In the genomic region with DNA sequence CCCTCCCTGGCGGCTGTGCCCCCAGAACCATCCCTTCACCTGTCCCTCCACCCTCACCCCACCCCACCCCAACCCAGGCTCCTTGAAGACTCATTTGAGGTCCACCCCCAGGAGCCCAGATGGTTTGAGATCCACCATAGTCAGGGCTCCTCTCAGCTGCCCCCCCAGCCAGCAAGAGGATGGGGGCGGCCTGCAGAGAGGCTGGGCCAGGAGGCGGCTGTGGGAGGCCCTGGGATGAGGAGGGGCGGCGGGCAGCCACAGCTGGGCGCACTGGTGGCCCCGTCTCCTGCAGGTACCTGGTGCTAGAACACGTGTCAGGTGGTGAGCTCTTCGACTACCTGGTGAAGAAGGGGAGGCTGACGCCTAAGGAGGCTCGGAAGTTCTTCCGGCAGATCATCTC, we compare ENCODE assay signal across 22 cellular contexts. TPM values are rescaled to one million over a fixed set of nuclear protein-coding genes. Genes with fewer than 3 reads are reported as not detected.
DNase-seq lines count a peak whose midpoint lies in the region; ATAC-seq lines count a peak whose summit lies in the region.
"Had no signal": no experiment of that assay in that cellular context is flagged by ENCODE, and none has a peak within 500 bp of the region (broad histone marks: within the 10 kb centered on the region; RNA-seq: fewer than 3 reads in every experiment).

No MANE protein-coding gene starts in this region.

- H4K8ac ChIP-seq in neuronal stem cell (ENCODE audit: low read depth, low read length): no peak overlapping the region

- H3K23ac ChIP-seq in neuronal stem cell (ENCODE audit: low read depth, low read length, poor library complexity): no peak overlapping the region

- H3K27ac ChIP-seq in BLaER1 (no peak overlapping the region), neuronal stem cell (replicated peaks; ENCODE audit: low read length) (no peak overlapping the region)
- H3K27ac ChIP-seq in BLaER1 treated with 17β-estradiol and CSF1 and Interleukin-3, amounts not matched to agents 10 nM and 100 nM: no peak overlapping the region

- H2BK15ac ChIP-seq in neuronal stem cell (ENCODE audit: low read length): no peak overlapping the region

- H2BK12ac ChIP-seq in neuronal stem cell (ENCODE audit: low read length): no peak overlapping the region

- H2AFZ ChIP-seq in neuronal stem cell (ENCODE audit: low read length): no peak overlapping the region

- H4K20me1 ChIP-seq in BLaER1: 0 out of 2 replicates have a peak, but pooled peaks cover 12% of the 10 kb centered on the region
- peaks cover 0 to 55% (median 0%) of the 10 kb centered on the region in 11 experiments; a peak in 7 of 22 replicates for H4K20me1 ChIP-seq in BLaER1 treated with 17β-estradiol and CSF1 and Interleukin-3, amounts not matched to agents 10 nM and 100 nM

- no peak overlapping the region for H3K4ac ChIP-seq in neuronal stem cell (ENCODE audit: low read length)

- H3K36me3 ChIP-seq in BLaER1 (no peaks in the 10 kb centered on the region), neuronal stem cell (replicated peaks in 1 of 2; ENCODE audit: control insufficient read depth in 2 of 2, insufficient read depth in 2 of 2, low read length in 2 of 2) (peaks cover 10 to 35% of the 10 kb centered on the region in 2 donors)
- no peaks in the 10 kb centered on the region for H3K36me3 ChIP-seq in BLaER1 treated with 17β-estradiol and CSF1 and Interleukin-3, amounts not matched to agents 10 nM and 100 nM
- H3K36me3 ChIP-seq: BE2C had no signal

- peak overlapping the region; percentile 62 for H3K4me2 ChIP-seq in BLaER1
- peak overlapping the region in 6 of 11 experiments; percentile 32 to 62 (median 52); a peak in 6 of 22 replicates for H3K4me2 ChIP-seq in BLaER1 treated with 17β-estradiol and CSF1 and Interleukin-3, amounts not matched to agents 10 nM and 100 nM
- no peak overlapping the region for H3K4me2 ChIP-seq in neuronal stem cell (ENCODE audit: insufficient read depth, low read length, poor library complexity, severe bottlenecking)

- ATAC-seq in HG03175 (IDR thresholded peaks at IDR 0.05; ENCODE audit: unreplicated experiment): no peak
- ATAC-seq: GM12878 had no signal

- H3K9me3 ChIP-seq in BLaER1 (no peaks in the 10 kb centered on the region), neuronal stem cell (replicated peaks in 1 of 2; ENCODE audit: control insufficient read depth in 2 of 2, insufficient read depth in 1 of 2, low read depth in 1 of 2, low read length in 2 of 2) (no peaks in the 10 kb centered on the region)
- H3K9me3 ChIP-seq in BLaER1 treated with 17β-estradiol and CSF1 and Interleukin-3, amounts not matched to agents 10 nM and 100 nM (replicated peaks in 1 of 11): no peaks in the 10 kb centered on the region
- H3K9me3 ChIP-seq: BE2C had no signal

- H3K4me1 ChIP-seq in BLaER1 (peaks cover 35% of the 10 kb centered on the region), neuronal stem cell (ENCODE audit: control insufficient read depth in 2 of 2, insufficient read depth in 1 of 2, low read depth in 1 of 2, low read length in 2 of 2) (peaks cover 7 to 17% of the 10 kb centered on the region in 2 donors)
- peaks cover 0 to 46% (median 21%) of the 10 kb centered on the region in 10 experiments; a peak in 16 of 20 replicates for H3K4me1 ChIP-seq in BLaER1 treated with 17β-estradiol and CSF1 and Interleukin-3, amounts not matched to agents 10 nM and 100 nM

- no peak overlapping the region for H2BK120ac ChIP-seq in neuronal stem cell (ENCODE audit: low read depth, low read length)

- H3K4me3 ChIP-seq in BLaER1 (no peak overlapping the region), neuronal stem cell (ENCODE audit: low read length in 2 of 2) (no peak overlapping the region)
- H3K4me3 ChIP-seq in BLaER1 treated with 17β-estradiol and CSF1 and Interleukin-3, amounts not matched to agents 10 nM and 100 nM: no peak overlapping the region
- H3K4me3 ChIP-seq: GM12878 had no signal

- no CpG with 5 or more reads among the region's 12 CpGs for WGBS in neuronal stem cell (ENCODE audit: extremely low coverage in 2 of 2, insufficient read length in 2 of 2, insufficient replicate concordance in 1 of 2), 2 donors

- H3K18ac ChIP-seq in neuronal stem cell (ENCODE audit: low read length): no peak overlapping the region

- H3K27me3 ChIP-seq in BLaER1 (no peaks in the 10 kb centered on the region), neuronal stem cell (ENCODE audit: control insufficient read depth in 3 of 3, insufficient read depth in 3 of 3, low read depth in 1 of 3, low read length in 3 of 3) (no peaks in the 10 kb centered on the region)
- H3K27me3 ChIP-seq in BLaER1 treated with 17β-estradiol and CSF1 and Interleukin-3, amounts not matched to agents 10 nM and 100 nM: no peaks in the 10 kb centered on the region
- H3K27me3 ChIP-seq: BE2C had no signal

- peaks cover 5% of the 10 kb centered on the region for H3K79me1 ChIP-seq in neuronal stem cell (ENCODE audit: low read depth, low read length)

- no peak overlapping the region for H4K91ac ChIP-seq in neuronal stem cell (ENCODE audit: low read depth, low read length, poor library complexity)

- H2AK5ac ChIP-seq in neuronal stem cell (ENCODE audit: low read depth, low read length): no peak overlapping the region

- H3K9ac ChIP-seq in BLaER1: no peak overlapping the region
- no peak overlapping the region for H3K9ac ChIP-seq in BLaER1 treated with 17β-estradiol and CSF1 and Interleukin-3, amounts not matched to agents 10 nM and 100 nM
- H3K9ac ChIP-seq in neuronal stem cell (ENCODE audit: low read depth, low read length, poor library complexity): no peak overlapping the region

- no peak for DNase-seq in neuronal stem cell (ENCODE audit: low spot score)
- no peak for DNase-seq in activated naive CD4-positive, alpha-beta T cell treated with anti-CD3 and anti-CD28 coated beads, Interleukin-2, amount 50 U/mL, for 16 hours
- DNase-seq: 8988T; ACHN; BE2C; C1 segment of cervical spinal cord; CD4-positive, alpha-beta memory T cell; CD4-positive, CD25-positive, alpha-beta regulatory T cell; CD8-positive, alpha-beta memory T cell; COR-L47; DMS 273 treated with DMSO at 0.1 percent for 48 hours; DMS153; DMS53; DMS79; DND-41; EL; GDM1 had no signal

- no peak overlapping the region for H2BK5ac ChIP-seq in neuronal stem cell (ENCODE audit: low read length)

- peak overlapping the region; percentile 47 for H3K14ac ChIP-seq in neuronal stem cell (ENCODE audit: low read length)

RNA-seq across cellular contexts. Expression of a gene that starts 46.1 kb away (rescaled TPM):
- 11.1 TPM for polyA plus RNA-seq in neuronal stem cell (2013, experiment 1 of 2)
- polyA plus RNA-seq in neuronal stem cell (2013, experiment 2 of 2): 11.5 TPM

RNA-seq across cellular contexts. Expression of a gene that starts 50.8 kb away (rescaled TPM):
- polyA plus RNA-seq in neuronal stem cell (2013, experiment 1 of 2): 24.4 TPM
- 23.0 TPM for polyA plus RNA-seq in neuronal stem cell (2013, experiment 2 of 2)
- polyA plus RNA-seq: CD14-positive monocyte, GM12878 had no signal
